1 cellular context compared by ENCODE assay signal in the genomic region with DNA sequence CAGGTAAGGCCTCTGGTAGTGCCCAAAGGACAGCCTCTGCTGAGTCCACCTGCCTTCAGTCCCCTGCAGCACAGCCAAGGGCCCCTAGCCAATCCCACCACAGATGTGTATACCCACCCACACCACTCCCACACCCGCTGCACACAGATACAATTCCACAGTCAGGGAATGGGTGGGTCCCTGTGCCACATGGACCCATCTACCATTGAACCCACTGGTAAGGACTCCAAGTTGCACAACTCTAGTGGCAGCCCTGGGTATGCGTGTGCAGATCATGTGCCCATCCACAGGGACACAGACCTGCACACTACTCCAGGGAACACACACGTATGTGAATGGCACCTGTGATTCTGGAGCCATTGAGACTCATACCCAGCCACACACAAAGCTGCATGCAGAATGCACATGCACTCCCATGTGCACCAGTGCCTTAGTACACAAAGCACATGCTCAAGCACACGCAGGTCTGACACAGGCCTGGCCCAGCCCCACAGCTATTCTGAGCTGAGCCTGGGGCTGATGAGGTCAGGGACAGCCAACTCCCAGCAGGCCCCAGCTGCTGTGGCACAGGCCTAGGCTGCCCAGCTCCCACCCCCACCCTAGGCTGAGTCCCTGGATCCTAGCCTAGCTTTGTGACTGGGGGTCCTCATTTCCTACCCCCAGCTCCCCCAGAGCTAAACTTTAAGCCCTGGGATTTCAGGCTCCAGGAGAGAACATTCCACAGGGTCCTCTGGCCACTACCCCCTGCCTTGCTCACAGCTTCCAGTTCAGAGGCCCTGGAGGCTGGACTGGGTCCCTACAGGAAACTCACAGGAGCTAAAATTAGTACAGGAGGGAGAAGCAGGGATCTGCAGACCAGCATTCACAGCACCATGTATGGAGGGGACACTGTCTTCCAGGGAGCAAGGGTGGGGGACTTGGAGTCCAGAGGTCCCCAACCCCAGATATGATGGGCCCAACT.
TF ChIP-seq lines count a peak whose summit lies in the region.

No MANE protein-coding gene starts in this region.

TF ChIP-seq in K562, 482 proteins besides CTCF, POLR2A, EP300 and RAD21:
- TF ChIP-seq, protein P1, sequence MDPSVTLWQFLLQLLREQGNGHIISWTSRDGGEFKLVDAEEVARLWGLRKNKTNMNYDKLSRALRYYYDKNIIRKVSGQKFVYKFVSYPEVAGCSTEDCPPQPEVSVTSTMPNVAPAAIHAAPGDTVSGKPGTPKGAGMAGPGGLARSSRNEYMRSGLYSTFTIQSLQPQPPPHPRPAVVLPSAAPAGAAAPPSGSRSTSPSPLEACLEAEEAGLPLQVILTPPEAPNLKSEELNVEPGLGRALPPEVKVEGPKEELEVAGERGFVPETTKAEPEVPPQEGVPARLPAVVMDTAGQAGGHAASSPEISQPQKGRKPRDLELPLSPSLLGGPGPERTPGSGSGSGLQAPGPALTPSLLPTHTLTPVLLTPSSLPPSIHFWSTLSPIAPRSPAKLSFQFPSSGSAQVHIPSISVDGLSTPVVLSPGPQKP (CRISPR knock-in tag; IDR thresholded peaks at IDR 0.05) = peak; percentile 68; the same call in 1 of the 2 replicates
- TF ChIP-seq CBX3 (IDR thresholded peaks at IDR 0.05; ENCODE audit: borderline replicate concordance in 1 of 2, low read length in 2 of 2) (no peak), MYBL2 (IDR thresholded peaks at IDR 0.05; ENCODE audit: low read depth) (no peak), MYBL2 (CRISPR knock-in tag; IDR thresholded peaks at IDR 0.05; ENCODE audit: borderline replicate concordance) (0 out of 2 replicates have a peak, but pooled peaks have one; percentile 51)
